In the genomic region with DNA sequence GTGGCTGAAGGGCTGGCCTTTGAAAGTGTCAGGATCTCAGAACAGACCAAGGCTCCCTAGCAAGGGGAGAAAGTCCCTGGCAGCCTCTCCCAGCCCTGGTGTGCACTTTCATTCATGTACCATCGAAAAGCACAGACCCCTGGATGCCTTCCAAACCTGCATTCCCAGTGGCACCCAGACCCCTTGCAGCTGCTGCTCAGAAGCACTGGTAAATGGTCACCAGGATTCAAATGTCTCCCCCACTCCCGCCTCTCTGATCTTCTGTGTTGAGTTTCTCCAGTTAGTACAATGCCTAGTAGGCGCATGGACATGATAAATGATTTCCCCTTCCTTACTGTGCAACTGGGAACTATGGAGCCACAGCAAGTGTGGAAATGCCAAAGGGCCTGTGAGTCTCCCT, we compare ENCODE assay signal across 17 cellular contexts.
A peak's percentile ranks its signal among the peaks of the same experiment; 100 is the strongest.
DNase-seq lines count a peak whose midpoint lies in the region; ATAC-seq and TF ChIP-seq lines count a peak whose summit lies in the region.
"Had no signal": no experiment of that assay in that cellular context is flagged by ENCODE, and none has a peak within 500 bp of the region (broad histone marks: within the 10 kb centered on the region; RNA-seq: fewer than 3 reads in every experiment).

No MANE protein-coding gene starts in this region.

- H3K27me3 Mint-ChIP-seq in T-helper 2 cell treated with Interferon-gamma antibody and Interleukin-4, amounts not matched to agents 5 μg/mL and 100 μg/mL, for 36 hours (ENCODE audit: low read depth), result no peaks in the 10 kb centered on the region

- DNase-seq in AG04450 (ENCODE audit: low read depth, low spot score) (no peak), RPMI7951 (ENCODE audit: low read depth) (peak; percentile 45), coronary artery (ENCODE audit: low spot score) (no peak), myocyte (ENCODE audit: low read depth) (peak; percentile 63)
- no peak for DNase-seq in activated effector memory CD4-positive, alpha-beta T cell treated with Interleukin-2 at 50 U/mL for 16 hours
- no peak for DNase-seq in T-helper 2 cell treated with Interferon-gamma antibody and Interleukin-4, amounts not matched to agents 5 μg/mL and 100 μg/mL, for 36 hours (ENCODE audit: low spot score)
- DNase-seq: activated CD4-positive, alpha-beta T cell treated with anti-CD3 and anti-CD28 coated beads for 4 hours; activated T-cell treated with anti-CD3 and anti-CD28 coated beads for 4 hours; naive thymus-derived CD8-positive, alpha-beta T cell; NCI-H2029; NCI-H526; RPMI8226; T-helper 9 cell had no signal

- TF ChIP-seq CTCF in AG04450 (IDR thresholded peaks at IDR 0.05; ENCODE audit: low read depth, low read length) (no peak), coronary artery (IDR thresholded peaks at IDR 0.05) (no peak)

- H3K4me3 ChIP-seq in AG04450 (ENCODE audit: low read depth, low read length) (no peak overlapping the region), coronary artery (no peak overlapping the region)
- H3K4me3 ChIP-seq: testis had no signal

- CTCF ChIA-PET in AG04450 (lab: Charles Lee), result no interaction called here

- no peaks in the 10 kb centered on the region for H3K9me3 Mint-ChIP-seq in T-helper 2 cell treated with Interferon-gamma antibody and Interleukin-4, amounts not matched to agents 5 μg/mL and 100 μg/mL, for 36 hours
- H3K9me3 Mint-ChIP-seq: activated naive CD4-positive, alpha-beta T cell treated with anti-CD3 and anti-CD28 coated beads, Interleukin-2, amount 50 U/mL, for 72 hours; naive thymus-derived CD8-positive, alpha-beta T cell had no signal

- H3K4me3 Mint-ChIP-seq in T-helper 2 cell treated with Interferon-gamma antibody and Interleukin-4, amounts not matched to agents 5 μg/mL and 100 μg/mL, for 36 hours, result no peak overlapping the region
- H3K4me3 Mint-ChIP-seq: naive thymus-derived CD8-positive, alpha-beta T cell had no signal

- peak overlapping the region; percentile 65 for H3K27ac ChIP-seq in AG04450 (ENCODE audit: low read depth, low read length)
- peak overlapping the region; percentile 88 to 92 for H3K27ac ChIP-seq in coronary artery

- no peaks in the 10 kb centered on the region for H3K27me3 ChIP-seq in AG04450 (ENCODE audit: control insufficient read depth, insufficient read depth, low read length)
- H3K27me3 ChIP-seq: testis had no signal

- POLR2A ChIA-PET in AG04450 (lab: Yijun Ruan, JAX), result interaction anchor here (0.6 to 1.4 kb wide), 4 partner anchors 18 to 178 kb away, joined by 3 to 5 read pairs (median 4); no protein-coding TSS in a partner anchor

- ATAC-seq in HG03135 (IDR thresholded peaks at IDR 0.05; ENCODE audit: unreplicated experiment), result no peak
- no peak for ATAC-seq in GM21390 (IDR thresholded peaks at IDR 0.05; ENCODE audit: unreplicated experiment)
- ATAC-seq: activated naive CD4-positive, alpha-beta T cell treated with anti-CD3 and anti-CD28 coated beads, Interleukin-2, amount 50 U/mL, for 72 hours; naive thymus-derived CD8-positive, alpha-beta T cell had no signal

- H3K27ac Mint-ChIP-seq in T-helper 2 cell treated with Interferon-gamma antibody and Interleukin-4, amounts not matched to agents 5 μg/mL and 100 μg/mL, for 36 hours, result no peak overlapping the region
- H3K27ac Mint-ChIP-seq: activated naive CD4-positive, alpha-beta T cell treated with anti-CD3 and anti-CD28 coated beads, Interleukin-2, amount 50 U/mL, for 72 hours; naive thymus-derived CD8-positive, alpha-beta T cell had no signal

- no peaks in the 10 kb centered on the region for H3K4me1 Mint-ChIP-seq in T-helper 2 cell treated with Interferon-gamma antibody and Interleukin-4, amounts not matched to agents 5 μg/mL and 100 μg/mL, for 36 hours (ENCODE audit: low read depth)
- H3K4me1 Mint-ChIP-seq: naive thymus-derived CD8-positive, alpha-beta T cell had no signal

- H3K9me3 ChIP-seq in AG04450 (ENCODE audit: control insufficient read depth, insufficient read depth, low read length), result no peaks in the 10 kb centered on the region
- H3K9me3 ChIP-seq: testis had no signal

- no peaks in the 10 kb centered on the region for H3K36me3 Mint-ChIP-seq in T-helper 2 cell treated with Interferon-gamma antibody and Interleukin-4, amounts not matched to agents 5 μg/mL and 100 μg/mL, for 36 hours (ENCODE audit: low read depth)
- H3K36me3 Mint-ChIP-seq: activated naive CD4-positive, alpha-beta T cell treated with anti-CD3 and anti-CD28 coated beads, Interleukin-2, amount 50 U/mL, for 72 hours; naive thymus-derived CD8-positive, alpha-beta T cell had no signal

Comparison
In these comparisons a context has a peak if more than half of its experiments do, and no peak if none do; other contexts are left out.
1. DNase-seq: peak in RPMI7951 (single experiment) and myocyte (single experiment); none in AG04450 (single experiment), coronary artery (single experiment), activated effector memory CD4-positive, alpha-beta T cell treated with Interleukin-2 at 50 U/mL for 16 hours (single experiment) and T-helper 2 cell treated with Interferon-gamma antibody and Interleukin-4, amounts not matched to agents 5 μg/mL and 100 μg/mL, for 36 hours (single experiment).